12 cellular contexts compared by ENCODE assay signal in the genomic region with DNA sequence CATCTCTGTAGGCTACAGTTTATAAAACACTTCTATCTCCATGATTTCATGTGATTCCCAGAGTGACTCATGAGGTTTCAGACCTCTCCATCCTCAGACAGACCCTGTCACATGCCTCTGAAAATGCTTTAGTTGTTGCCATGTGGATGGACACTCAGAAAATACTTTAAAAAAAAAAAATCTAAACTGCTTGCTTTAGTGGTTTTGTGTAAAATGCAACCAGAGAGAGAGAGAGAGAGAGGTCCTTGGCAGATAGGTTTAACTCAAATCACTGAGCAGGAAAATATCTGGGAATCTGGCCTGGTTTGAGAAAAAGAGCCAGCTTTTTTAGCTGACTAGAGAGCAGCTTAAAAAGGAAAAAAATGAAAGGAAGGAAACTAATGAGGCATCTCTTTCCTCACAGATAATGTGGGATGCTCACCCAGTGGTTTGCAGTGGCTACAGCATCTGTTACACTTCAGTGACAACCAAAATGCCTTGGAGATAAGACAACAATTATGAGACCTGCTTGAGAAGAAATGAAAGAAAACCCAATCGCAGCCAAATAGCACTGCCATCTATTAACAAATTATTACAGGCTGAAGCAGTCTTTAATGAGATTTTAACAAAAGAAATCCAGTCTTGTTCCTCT. TPM values are rescaled to one million over a fixed set of nuclear protein-coding genes. Genes with fewer than 3 reads are reported as not detected.
DNase-seq lines count a peak whose midpoint lies in the region; ATAC-seq and TF ChIP-seq lines count a peak whose summit lies in the region.
"Had no signal": no experiment of that assay in that cellular context is flagged by ENCODE, and none has a peak within 500 bp of the region (broad histone marks: within the 10 kb centered on the region; RNA-seq: fewer than 3 reads in every experiment).

No MANE protein-coding gene starts in this region.

- H3K9me3 ChIP-seq in BLaER1 treated with 17β-estradiol and CSF1 and Interleukin-3, amounts not matched to agents 10 nM and 100 nM (replicated peaks in 1 of 11): peaks cover 0 to 5% (median 0%) of the 10 kb centered on the region in 11 experiments; a peak in 3 of 22 replicates
- H3K9me3 ChIP-seq in endocrine pancreas (ENCODE audit: control insufficient read depth, low read length): no peaks in the 10 kb centered on the region
- H3K9me3 ChIP-seq in neural progenitor cell (ENCODE audit: low read depth): no peaks in the 10 kb centered on the region

- intact Hi-C loops in activated CD8-positive, alpha-beta T cell treated with anti-CD3 and anti-CD28 coated beads for 36 hours (cut with micrococcal nuclease): no loop called here

- no peaks in the 10 kb centered on the region for H3K27me3 ChIP-seq in BLaER1 treated with 17β-estradiol and CSF1 and Interleukin-3, amounts not matched to agents 10 nM and 100 nM
- H3K27me3 ChIP-seq in endocrine pancreas (ENCODE audit: control insufficient read depth, insufficient read depth, low read length) (no peaks in the 10 kb centered on the region), neural progenitor cell (no peaks in the 10 kb centered on the region)

- CTCF ChIA-PET in GM10248 (lab: Yijun Ruan, JAX): interaction anchor here (1.2 to 1.3 kb wide), 2 partner anchors 60 to 97 kb away, joined by 3 to 4 read pairs; no protein-coding TSS in a partner anchor
- CTCF ChIA-PET in activated CD8-positive, alpha-beta T cell treated with anti-CD3 and anti-CD28 coated beads for 36 hours (lab: Charles Lee): no interaction called here

- H3K9ac ChIP-seq in BLaER1 treated with 17β-estradiol and CSF1 and Interleukin-3, amounts not matched to agents 10 nM and 100 nM: peak overlapping the region in 4 of 11 experiments; percentile 10 to 17 (median 13); a peak in 5 of 22 replicates
- H3K9ac ChIP-seq in endocrine pancreas (ENCODE audit: control insufficient read depth, insufficient read depth, low read length) (peak overlapping the region; percentile 38), neural progenitor cell (no peak overlapping the region)

- peaks cover 7% of the 10 kb centered on the region for H3F3A ChIP-seq in neural progenitor cell (ENCODE audit: low read depth)

- no peaks in the 10 kb centered on the region for H3K36me3 Mint-ChIP-seq in neural progenitor cell
- H3K36me3 Mint-ChIP-seq in activated CD8-positive, alpha-beta T cell treated with anti-CD3 and anti-CD28 coated beads for 36 hours (ENCODE audit: low read depth): no peaks in the 10 kb centered on the region

- H4K20me1 ChIP-seq in BLaER1 treated with 17β-estradiol and CSF1 and Interleukin-3, amounts not matched to agents 10 nM and 100 nM: no peaks in the 10 kb centered on the region
- H4K20me1 ChIP-seq in neural progenitor cell (ENCODE audit: low read depth): no peaks in the 10 kb centered on the region

- H3K36me3 ChIP-seq in BLaER1 treated with 17β-estradiol and CSF1 and Interleukin-3, amounts not matched to agents 10 nM and 100 nM: no peaks in the 10 kb centered on the region
- H3K36me3 ChIP-seq in endocrine pancreas (ENCODE audit: control insufficient read depth, insufficient read depth, low read length) (no peaks in the 10 kb centered on the region), neural progenitor cell (no peaks in the 10 kb centered on the region)

- no peak overlapping the region for H3K4me3 ChIP-seq in BLaER1 treated with 17β-estradiol and CSF1 and Interleukin-3, amounts not matched to agents 10 nM and 100 nM
- H3K4me3 ChIP-seq in endocrine pancreas (ENCODE audit: control insufficient read depth, insufficient read depth, low read length): peak overlapping the region; percentile 50
- no peak overlapping the region for H3K4me3 ChIP-seq in neural progenitor cell

- peaks cover 2% of the 10 kb centered on the region for H3K9me3 Mint-ChIP-seq in neural progenitor cell
- no peaks in the 10 kb centered on the region for H3K9me3 Mint-ChIP-seq in activated CD8-positive, alpha-beta T cell treated with anti-CD3 and anti-CD28 coated beads for 36 hours
- H3K9me3 Mint-ChIP-seq: activated T-helper 1 cell treated with anti-CD3 and anti-CD28 coated beads, Interleukin-12 subunit alpha, Interleukin-12 subunit beta, Interleukin-2, Interleukin-4 antibody, amounts not matched to agents 30 ng/mL and 10 ng/mL and 1 ng/mL, durations not matched to agents 14 hours and 24 hours and 36 hours had no signal

- peak overlapping the region in 8 of 11 experiments; percentile 2 to 61 (median 50); a peak in 15 of 22 replicates for H3K27ac ChIP-seq in BLaER1 treated with 17β-estradiol and CSF1 and Interleukin-3, amounts not matched to agents 10 nM and 100 nM
- no peak overlapping the region for H3K27ac ChIP-seq in neural progenitor cell

- TF ChIP-seq CTCF in neural progenitor cell (IDR thresholded peaks at IDR 0.05) (no peak), GM10248 (IDR thresholded peaks at IDR 0.05; ENCODE audit: control extremely low read depth, extremely low read depth, low read depth, missing control alignments) (no peak)
- TF ChIP-seq CTCF in activated CD8-positive, alpha-beta T cell treated with anti-CD3 and anti-CD28 coated beads for 36 hours (IDR thresholded peaks at IDR 0.05): no peak

- no peak overlapping the region for H3K27ac Mint-ChIP-seq in neural progenitor cell
- H3K27ac Mint-ChIP-seq in activated CD8-positive, alpha-beta T cell treated with anti-CD3 and anti-CD28 coated beads for 36 hours: no peak overlapping the region
- H3K27ac Mint-ChIP-seq: activated T-helper 1 cell treated with anti-CD3 and anti-CD28 coated beads, Interleukin-12 subunit alpha, Interleukin-12 subunit beta, Interleukin-2, Interleukin-4 antibody, amounts not matched to agents 30 ng/mL and 10 ng/mL and 1 ng/mL, durations not matched to agents 14 hours and 24 hours and 36 hours had no signal

- no peak overlapping the region for H3K4me3 Mint-ChIP-seq in neural progenitor cell
- H3K4me3 Mint-ChIP-seq in activated CD8-positive, alpha-beta T cell treated with anti-CD3 and anti-CD28 coated beads for 36 hours: no peak overlapping the region
- H3K4me3 Mint-ChIP-seq: activated T-helper 1 cell treated with anti-CD3 and anti-CD28 coated beads, Interleukin-12 subunit alpha, Interleukin-12 subunit beta, Interleukin-2, Interleukin-4 antibody, amounts not matched to agents 30 ng/mL and 10 ng/mL and 1 ng/mL, durations not matched to agents 14 hours and 24 hours and 36 hours had no signal

- H3K4me2 ChIP-seq in BLaER1 treated with 17β-estradiol and CSF1 and Interleukin-3, amounts not matched to agents 10 nM and 100 nM: peak overlapping the region; percentile 40 to 71 (median 56)
- peak overlapping the region; percentile 27 for H3K4me2 ChIP-seq in neural progenitor cell

- peaks cover 2% of the 10 kb centered on the region for H3K27me3 Mint-ChIP-seq in neural progenitor cell (ENCODE audit: insufficient read depth, low read depth)
- H3K27me3 Mint-ChIP-seq in activated CD8-positive, alpha-beta T cell treated with anti-CD3 and anti-CD28 coated beads for 36 hours: peaks cover 25% of the 10 kb centered on the region

- no peak for ATAC-seq in activated CD8-positive, alpha-beta T cell treated with anti-CD3 and anti-CD28 coated beads for 36 hours

- peaks cover 33 to 46% (median 41%) of the 10 kb centered on the region in 10 experiments for H3K4me1 ChIP-seq in BLaER1 treated with 17β-estradiol and CSF1 and Interleukin-3, amounts not matched to agents 10 nM and 100 nM
- H3K4me1 ChIP-seq in endocrine pancreas (ENCODE audit: control insufficient read depth, insufficient read depth, low read length): peaks cover 20% of the 10 kb centered on the region
- peaks cover 14% of the 10 kb centered on the region for H3K4me1 ChIP-seq in neural progenitor cell

- DNase-seq in NCI-H226: peak; percentile 44
- DNase-seq in neural progenitor cell (ENCODE audit: low spot score): peak; percentile 14
- no peak for DNase-seq in stimulated activated naive CD4-positive, alpha-beta T cell treated with Interleukin-2 at 50 U/mL for 16 hours (lab: John Stamatoyannopoulos, UW)
- DNase-seq in GM10248 (ENCODE audit: extremely low spot score): no peak
- no peak for DNase-seq in NCI-H1092 (lab: John Stamatoyannopoulos, UW)
- no peak for DNase-seq in activated CD8-positive, alpha-beta T cell treated with anti-CD3 and anti-CD28 coated beads for 36 hours
- DNase-seq: GF-D8, NCI-H2081 treated with DMSO at 0.1 percent for 48 hours had no signal

- H3K79me2 ChIP-seq in neural progenitor cell (ENCODE audit: low read depth): no peaks in the 10 kb centered on the region

- peaks cover 21% of the 10 kb centered on the region for H3K4me1 Mint-ChIP-seq in neural progenitor cell
- peaks cover 4% of the 10 kb centered on the region for H3K4me1 Mint-ChIP-seq in activated CD8-positive, alpha-beta T cell treated with anti-CD3 and anti-CD28 coated beads for 36 hours (ENCODE audit: low read depth)

- no peak overlapping the region for H2AFZ ChIP-seq in neural progenitor cell (replicated peaks)

- POLR2A ChIA-PET in GM10248 (lab: Yijun Ruan, JAX): no interaction called here
- POLR2A ChIA-PET in activated CD8-positive, alpha-beta T cell treated with anti-CD3 and anti-CD28 coated beads for 36 hours (lab: Charles Lee): no interaction called here

RNA-seq across cellular contexts. Expression of a gene that starts 54.6 kb away (rescaled TPM):
- total RNA-seq in neural progenitor cell (ENCODE audit: low replicate concordance): 8.9 and 16.1 TPM in 2 replicates
- total RNA-seq in activated CD8-positive, alpha-beta T cell treated with anti-CD3 and anti-CD28 coated beads for 36 hours: not detected
- total RNA-seq: activated T-helper 1 cell treated with anti-CD3 and anti-CD28 coated beads, Interleukin-12 subunit alpha, Interleukin-12 subunit beta, Interleukin-2, Interleukin-4 antibody, amounts not matched to agents 30 ng/mL and 10 ng/mL and 1 ng/mL, durations not matched to agents 14 hours and 24 hours and 36 hours; T-helper 1 cell treated with Interleukin-12 subunit alpha and Interleukin-12 subunit beta and Interleukin-4 antibody, amounts not matched to agents 30 ng/mL and 1 ng/mL, for 36 hours had no signal

RNA-seq across cellular contexts. Expression of a gene that starts 55.7 kb away (rescaled TPM):
- 5.9 and 6.4 TPM in 2 replicates for total RNA-seq in neural progenitor cell (ENCODE audit: low replicate concordance)
- total RNA-seq in activated CD8-positive, alpha-beta T cell treated with anti-CD3 and anti-CD28 coated beads for 36 hours: 1 to 10 TPM; 8.9 to 9.5 TPM

Comparison
In these comparisons a context has a peak if more than half of its experiments do, and no peak if none do; other contexts are left out.
1. DNase-seq: peak in NCI-H226 (single experiment) and neural progenitor cell (single experiment); none in stimulated activated naive CD4-positive, alpha-beta T cell treated with Interleukin-2 at 50 U/mL for 16 hours (single experiment), GM10248 (single experiment), NCI-H1092 (single experiment) and activated CD8-positive, alpha-beta T cell treated with anti-CD3 and anti-CD28 coated beads for 36 hours (single experiment).